Comparison of ENCODE assay signal across 15 cellular contexts in the genomic region with DNA sequence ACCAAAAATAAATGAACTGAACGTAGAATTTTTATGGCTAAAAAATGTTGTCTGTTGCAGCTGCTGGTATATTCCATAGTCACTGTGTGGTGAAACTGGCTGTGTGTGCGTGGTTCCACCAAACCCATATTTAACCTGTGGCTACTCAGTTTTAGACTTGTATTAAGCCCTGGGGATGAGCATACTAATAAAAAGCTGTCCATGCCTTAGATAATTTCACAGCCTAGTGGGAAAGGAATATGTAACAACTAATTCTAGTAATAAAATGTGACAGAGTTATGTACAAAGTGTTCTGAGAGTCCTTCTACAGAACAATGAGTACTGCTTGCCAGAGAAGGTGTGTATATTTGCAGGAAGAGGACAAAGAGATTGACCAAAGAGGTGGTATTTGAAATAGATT.
DNase-seq lines count a peak whose midpoint lies in the region; ATAC-seq and TF ChIP-seq lines count a peak whose summit lies in the region.
"Had no signal": no experiment of that assay in that cellular context is flagged by ENCODE, and none has a peak within 500 bp of the region (broad histone marks: within the 10 kb centered on the region; RNA-seq: fewer than 3 reads in every experiment).

No MANE protein-coding gene starts in this region.

- DNase-seq in HCT116 (ENCODE audit: low read depth, low spot score): no peak
- DNase-seq in myocyte (ENCODE audit: low read depth): peak; percentile 33
- no peak for DNase-seq in transverse colon
- no peak for DNase-seq in NCI-H2107 treated with DMSO at 0.1 percent for 48 hours (lab: John Stamatoyannopoulos, UW; ENCODE audit: unreplicated experiment)
- DNase-seq in retina: no peak
- no peak for DNase-seq in activated T-cell treated with anti-CD3 and anti-CD28 coated beads, Interleukin-2, amount 50 U/mL, for 24 hours
- DNase-seq: BE2C; CD4-positive, alpha-beta memory T cell; DMS153; EL; H7; IMR-90 had no signal

- no peaks in the 10 kb centered on the region for H3K4me1 Mint-ChIP-seq in activated T-cell treated with anti-CD3 and anti-CD28 coated beads, Interleukin-2, amount 50 U/mL, for 24 hours (ENCODE audit: low read depth)
- H3K4me1 Mint-ChIP-seq: CD4-positive, alpha-beta memory T cell had no signal

- TF ChIP-seq RAD21 in HCT116 (IDR thresholded peaks at IDR 0.05; ENCODE audit: low read depth): no peak

- in situ Hi-C loops in transverse colon (cut with MboI; ENCODE audit: low pct_ligation_motif_present in 1 of 4, low pct_unique_long_range_greater_than_20kb in 1 of 4, low sequenced_read_pairs in 3 of 4): no loop called here

- H3K9me3 Mint-ChIP-seq in activated T-cell treated with anti-CD3 and anti-CD28 coated beads, Interleukin-2, amount 50 U/mL, for 24 hours: no peaks in the 10 kb centered on the region
- H3K9me3 Mint-ChIP-seq: CD4-positive, alpha-beta memory T cell; GM23338 had no signal

- H3K27me3 ChIP-seq in HCT116 (ENCODE audit: insufficient read depth, low read length): no peaks in the 10 kb centered on the region
- H3K27me3 ChIP-seq in transverse colon: no peaks in the 10 kb centered on the region
- H3K27me3 ChIP-seq: BE2C had no signal

- peaks cover 9% of the 10 kb centered on the region for H3K27me3 Mint-ChIP-seq in activated T-cell treated with anti-CD3 and anti-CD28 coated beads, Interleukin-2, amount 50 U/mL, for 24 hours
- H3K27me3 Mint-ChIP-seq: CD4-positive, alpha-beta memory T cell had no signal

- no peaks in the 10 kb centered on the region for H3K4me1 ChIP-seq in HCT116 (ENCODE audit: control insufficient read depth in 1 of 2, insufficient read depth in 2 of 2, low read length in 2 of 2)
- H3K4me1 ChIP-seq in transverse colon: no peaks in the 10 kb centered on the region
- H3K4me1 ChIP-seq: BE2C had no signal

- no peak overlapping the region for H3K4me2 ChIP-seq in HCT116 (ENCODE audit: low read length)
- H3K4me2 ChIP-seq: GM23338 had no signal

- no peaks in the 10 kb centered on the region for H3K79me2 ChIP-seq in HCT116 (ENCODE audit: insufficient read depth, low read length)

- POLR2A ChIA-PET in HCT116 (lab: Charles Lee): no interaction called here

- no TSS peak for BruUV-seq in HCT116 (replicated peaks; lab: Mats Ljungman, UMichigan)

- no peak overlapping the region for H3K4me3 ChIP-seq in HCT116 (replicated peaks in 1 of 2; ENCODE audit: low read depth in 1 of 2, low read length in 2 of 2)
- no peak overlapping the region for H3K4me3 ChIP-seq in transverse colon
- H3K4me3 ChIP-seq: GM23338 had no signal

- H3K9ac ChIP-seq in HCT116 (ENCODE audit: low read length): no peak overlapping the region

- peak overlapping the region; percentile 31 for H2AFZ ChIP-seq in HCT116 (ENCODE audit: low read depth, low read length, poor library complexity, severe bottlenecking)
- H2AFZ ChIP-seq: GM23338 had no signal

- H3K36me3 Mint-ChIP-seq in activated T-cell treated with anti-CD3 and anti-CD28 coated beads, Interleukin-2, amount 50 U/mL, for 24 hours (ENCODE audit: low read depth): no peaks in the 10 kb centered on the region
- H3K36me3 Mint-ChIP-seq: CD4-positive, alpha-beta memory T cell had no signal

- 59 to 69% methylated on average over 2 of the region's 2 CpGs for WGBS in transverse colon (ENCODE audit: low coverage in 1 of 2), 2 donors

- no peaks in the 10 kb centered on the region for H3K36me3 ChIP-seq in HCT116 (ENCODE audit: control insufficient read depth in 1 of 2, insufficient read depth in 2 of 2, low read length in 2 of 2)
- no peaks in the 10 kb centered on the region for H3K36me3 ChIP-seq in transverse colon
- H3K36me3 ChIP-seq: BE2C had no signal

- no peaks in the 10 kb centered on the region for H3K9me2 ChIP-seq in HCT116 (ENCODE audit: insufficient read depth)

- H3K4me3 Mint-ChIP-seq in activated T-cell treated with anti-CD3 and anti-CD28 coated beads, Interleukin-2, amount 50 U/mL, for 24 hours: no peak overlapping the region
- H3K4me3 Mint-ChIP-seq: CD4-positive, alpha-beta memory T cell; GM23338 had no signal

- H4K20me1 ChIP-seq in HCT116 (ENCODE audit: insufficient read depth): no peaks in the 10 kb centered on the region

- intact Hi-C loops in HCT116 (cut with micrococcal nuclease) (no loop called here), transverse colon (cut with DNase I; ENCODE audit: low total_unique reads) (no loop called here)

- CTCF ChIA-PET in HCT116 (lab: Charles Lee): no interaction called here

- TF ChIP-seq POLR2A in HCT116 (IDR thresholded peaks at IDR 0.05; ENCODE audit: borderline replicate concordance, extremely low read depth, insufficient read depth, insufficient read length) (no peak), transverse colon (IDR thresholded peaks at IDR 0.05) (no peak)

- RAD21 ChIA-PET in HCT116 (lab: Charles Lee; ENCODE audit: low non-redundant PET in 1 of 2, low total read pairs in 2 of 2, uncharacterized antibody in 2 of 2, unreplicated experiment in 2 of 2): no interaction called here

- ATAC-seq in HCT116: no peak
- ATAC-seq: GM23338 had no signal

- no peaks in the 10 kb centered on the region for H3K9me3 ChIP-seq in HCT116 (ENCODE audit: control insufficient read depth in 1 of 2, insufficient read depth in 1 of 2, low read depth in 1 of 2, low read length in 2 of 2)
- H3K9me3 ChIP-seq in transverse colon: no peaks in the 10 kb centered on the region
- H3K9me3 ChIP-seq: BE2C had no signal

- peak; percentile 21 for TF ChIP-seq EP300 in transverse colon (IDR thresholded peaks at IDR 0.05; ENCODE audit: low read depth)

- H3K27ac ChIP-seq in HCT116 (ENCODE audit: low read depth, low read length): no peak overlapping the region
- H3K27ac ChIP-seq in VCaP: peak overlapping the region; percentile 67
- H3K27ac ChIP-seq in transverse colon: peak overlapping the region in 3 of 4 donors; percentile 1 to 58 (median 21)
- H3K27ac ChIP-seq: C4-2B had no signal

- TF ChIP-seq CTCF in HCT116 (IDR thresholded peaks at IDR 0.05 in 2 of 3, conservative IDR thresholded peaks at IDR 0.05 in 1 of 3; ENCODE audit: borderline replicate concordance in 1 of 3, insufficient read depth in 1 of 3, low read depth in 2 of 3, low read length in 2 of 3) (no peak), VCaP (conservative IDR thresholded peaks at IDR 0.05) (no peak), transverse colon (IDR thresholded peaks at IDR 0.05) (no peak)

- H3K27ac Mint-ChIP-seq in activated T-cell treated with anti-CD3 and anti-CD28 coated beads, Interleukin-2, amount 50 U/mL, for 24 hours: no peak overlapping the region
- H3K27ac Mint-ChIP-seq: CD4-positive, alpha-beta memory T cell; GM23338 had no signal

TF ChIP-seq in HCT116, 20 proteins besides CTCF, POLR2A, EP300 and RAD21:
- TF ChIP-seq ELF1 (IDR thresholded peaks at IDR 0.05; ENCODE audit: borderline replicate concordance, low read depth): no peak
- no peak for TF ChIP-seq TCF7L2 (IDR thresholded peaks at IDR 0.05; ENCODE audit: borderline replicate concordance, extremely low read depth, insufficient read depth, insufficient read length)
- no peak for TF ChIP-seq FOSL1 (IDR thresholded peaks at IDR 0.05; ENCODE audit: low read depth)
- TF ChIP-seq EZH2 (IDR thresholded peaks at IDR 0.05): no peak
- no peak for TF ChIP-seq ZNF274 (IDR thresholded peaks at IDR 0.05; ENCODE audit: low read depth, low read length)
